Comparison of ENCODE assay signal across 10 cellular contexts in genomic region chr17:31907342-31907975, GRCh38. TPM values are rescaled to one million over a fixed set of nuclear protein-coding genes. Genes with fewer than 3 reads are reported as not detected.
A peak's percentile ranks its signal among the peaks of the same experiment; 100 is the strongest.
DNase-seq lines count a peak whose midpoint lies in the region; ATAC-seq and TF ChIP-seq lines count a peak whose summit lies in the region.
"Had no signal": no experiment of that assay in that cellular context is flagged by ENCODE, and none has a peak within 500 bp of the region (broad histone marks: within the 10 kb centered on the region; RNA-seq: fewer than 3 reads in every experiment).

No MANE protein-coding gene starts in this region.

- dilution Hi-C loops in IMR-90 (cut with HindIII; ENCODE audit: low sequenced_read_pairs, unreplicated experiment): no loop called here

- CTCF ChIA-PET in IMR-90 (lab: Yijun Ruan, JAX): interaction anchor here (0.6 kb wide), 1 partner anchor 311 kb away, joined by 3 read pairs; no protein-coding TSS in a partner anchor

- H3K14ac ChIP-seq in IMR-90 (replicated peaks; ENCODE audit: low read depth, low read length): no peak overlapping the region

- H2BK5ac ChIP-seq in IMR-90 (ENCODE audit: low read depth, low read length, poor library complexity, severe bottlenecking): no peak overlapping the region
- no peak overlapping the region for H2BK5ac ChIP-seq in mesendoderm (ENCODE audit: low read length)

- H2BK15ac ChIP-seq in IMR-90 (ENCODE audit: low read depth, low read length) (no peak overlapping the region), mesendoderm (replicated peaks; ENCODE audit: low read depth) (no peak overlapping the region)

- H3K18ac ChIP-seq in IMR-90 (ENCODE audit: low read depth, low read length) (no peak overlapping the region), mesendoderm (ENCODE audit: low read length) (no peak overlapping the region)

- H2AK5ac ChIP-seq in IMR-90 (ENCODE audit: low read depth, low read length): no peak overlapping the region
- no peak overlapping the region for H2AK5ac ChIP-seq in mesendoderm (ENCODE audit: low read length)

- no peaks in the 10 kb centered on the region for H3K9me3 ChIP-seq in IMR-90 (ENCODE audit: control insufficient read depth, insufficient read depth, low read length)
- H3K9me3 ChIP-seq: neutrophil had no signal

- H3K27me3 ChIP-seq in IMR-90 (ENCODE audit: control insufficient read depth, insufficient read depth, low read length) (no peaks in the 10 kb centered on the region; the same call in 1 of the 2 replicates), mesendoderm (ENCODE audit: insufficient read depth, low read length, poor library complexity) (no peaks in the 10 kb centered on the region)

- H3K23ac ChIP-seq in IMR-90 (ENCODE audit: low read depth, low read length) (no peak overlapping the region), mesendoderm (ENCODE audit: low read length) (no peak overlapping the region)

- no peak for TF ChIP-seq POLR2A in IMR-90 (IDR thresholded peaks at IDR 0.05; ENCODE audit: low read depth, low read length)

- H2BK20ac ChIP-seq in IMR-90 (ENCODE audit: low read depth, low read length): no peak overlapping the region

- intact Hi-C loops in IMR-90 (cut with micrococcal nuclease): no loop called here

- no peaks in the 10 kb centered on the region for H4K20me1 ChIP-seq in IMR-90 (ENCODE audit: insufficient read depth, low read length)

- TF ChIP-seq CTCF in IMR-90 (conservative IDR thresholded peaks at IDR 0.05; ENCODE audit: low read depth, low read length) (no peak), astrocyte of the cerebellum (IDR thresholded peaks at IDR 0.05; ENCODE audit: low read depth, low read length, missing control alignments) (no peak)

- no peak overlapping the region for H2AK9ac ChIP-seq in IMR-90 (replicated peaks; ENCODE audit: low read depth, low read length, poor library complexity)

- TF ChIP-seq RAD21 in IMR-90 (IDR thresholded peaks at IDR 0.05; ENCODE audit: low read length): no peak

- 17% methylated on average over 3 of the region's 7 CpGs; no CpG with 5 or more reads in 1 of the 2 experiments for WGBS in IMR-90 (ENCODE audit: extremely low coverage in 2 of 2, insufficient read length in 1 of 2), 2 experiments
- WGBS in mesendoderm (ENCODE audit: extremely low coverage, insufficient coverage, low lambda C conversion rate): no CpG with 5 or more reads among the region's 7 CpGs

- H3K4me3 ChIP-seq in IMR-90 (ENCODE audit: insufficient read depth, low read depth, low read length) (no peak overlapping the region), astrocyte of the cerebellum (ENCODE audit: low read depth, low read length) (no peak overlapping the region), mesendoderm (ENCODE audit: low read length) (no peak overlapping the region)

- no peak overlapping the region for H3K56ac ChIP-seq in IMR-90 (ENCODE audit: extremely low read depth, insufficient read depth, low read length)
- no peak overlapping the region for H3K56ac ChIP-seq in mesendoderm (ENCODE audit: low read length)

- no peak overlapping the region for H3K9ac ChIP-seq in IMR-90 (ENCODE audit: low read depth, low read length)
- H3K9ac ChIP-seq in mesendoderm (ENCODE audit: low read length): no peak overlapping the region

- in situ Hi-C loops in IMR-90 (cut with MboI; ENCODE audit: low sequenced_read_pairs): no loop called here
- in situ Hi-C loops in astrocyte of the cerebellum (cut with HindIII; ENCODE audit: low sequenced_read_pairs): no loop called here

- ATAC-seq in IMR-90 (ENCODE audit: low read depth): peak; percentile 54
- no peak for ATAC-seq in GM18858 (IDR thresholded peaks at IDR 0.05; ENCODE audit: unreplicated experiment)
- no peak for ATAC-seq in HG03432 (IDR thresholded peaks at IDR 0.05; ENCODE audit: unreplicated experiment)

- H4K8ac ChIP-seq in IMR-90 (ENCODE audit: low read depth in 2 of 2, low read length in 2 of 2): no peak overlapping the region
- H4K8ac ChIP-seq in mesendoderm (ENCODE audit: low read depth, low read length): no peak overlapping the region

- H2BK120ac ChIP-seq in IMR-90 (ENCODE audit: low read depth, low read length): no peak overlapping the region
- H2BK120ac ChIP-seq in mesendoderm (ENCODE audit: low read depth, low read length): no peak overlapping the region

- H3K4ac ChIP-seq in IMR-90 (ENCODE audit: low read depth, low read length) (no peak overlapping the region), mesendoderm (ENCODE audit: low read depth, low read length) (no peak overlapping the region)

- H4K5ac ChIP-seq in IMR-90 (ENCODE audit: low read depth, low read length) (no peak overlapping the region), mesendoderm (ENCODE audit: low read length) (no peak overlapping the region)

- no peak overlapping the region for H4K91ac ChIP-seq in IMR-90 (ENCODE audit: insufficient read depth, low read depth, low read length)

- no peaks in the 10 kb centered on the region for H3K36me3 ChIP-seq in IMR-90 (ENCODE audit: control insufficient read depth, insufficient read depth, low read length)
- H3K36me3 ChIP-seq in mesendoderm (ENCODE audit: control insufficient read depth, insufficient read depth, low read length): no peaks in the 10 kb centered on the region
- H3K36me3 ChIP-seq: neutrophil had no signal

- H3K9me1 ChIP-seq in IMR-90 (ENCODE audit: insufficient read depth, low read length): no peaks in the 10 kb centered on the region

- H3K79me1 ChIP-seq in IMR-90 (ENCODE audit: low read depth in 1 of 2, low read length in 2 of 2): no peaks in the 10 kb centered on the region
- H3K79me1 ChIP-seq in mesendoderm (ENCODE audit: low read length): no peaks in the 10 kb centered on the region

- H3K4me2 ChIP-seq in IMR-90 (ENCODE audit: low read depth, low read length) (peak overlapping the region; percentile 58), mesendoderm (ENCODE audit: low read length) (no peak overlapping the region)

- H3K79me2 ChIP-seq in mesendoderm (ENCODE audit: control insufficient read depth, insufficient read depth, low read length): no peaks in the 10 kb centered on the region

- H3K27ac ChIP-seq in IMR-90 (ENCODE audit: insufficient read depth, low read length): no peak overlapping the region
- no peak overlapping the region for H3K27ac ChIP-seq in mesendoderm (ENCODE audit: low read depth, low read length)
- H3K27ac ChIP-seq: neutrophil had no signal

- POLR2A ChIA-PET in IMR-90 (lab: Charles Lee; ENCODE audit: unreplicated experiment): no interaction called here

- BruUV-seq in IMR-90 (replicated peaks; lab: Mats Ljungman, UMichigan): no TSS peak

- DNase-seq in AG20443 (ENCODE audit: low spot score) (peak; percentile 28), IMR-90 (peak; percentile 70), astrocyte of the cerebellum (ENCODE audit: low read depth) (peak; percentile 81), mesendoderm (peak; percentile 6), NCI-H146 treated with DMSO at 0.1 percent for 48 hours (lab: John Stamatoyannopoulos, UW; ENCODE audit: unreplicated experiment) (no peak), OCI-M2 (lab: John Stamatoyannopoulos, UW; ENCODE audit: unreplicated experiment) (no peak)
- DNase-seq: glutamatergic neuron had no signal

- peaks cover 2% of the 10 kb centered on the region; the same call in 1 of the 2 replicates for H3K4me1 ChIP-seq in IMR-90 (ENCODE audit: control insufficient read depth, insufficient read depth, low read length)
- H3K4me1 ChIP-seq in mesendoderm (ENCODE audit: control insufficient read depth, low read depth, low read length): no peaks in the 10 kb centered on the region

- H2AFZ ChIP-seq in IMR-90 (replicated peaks; ENCODE audit: low read length, poor library complexity): peak overlapping the region; percentile 64

TF ChIP-seq in IMR-90, 13 proteins besides CTCF, POLR2A, EP300 and RAD21:
- TF ChIP-seq NFE2L2 (IDR thresholded peaks at IDR 0.05; ENCODE audit: low read depth, low read length) (no peak), CHD1 (IDR thresholded peaks at IDR 0.05; ENCODE audit: low read depth, low read length) (no peak), SMC3 (IDR thresholded peaks at IDR 0.05; ENCODE audit: low read depth, low read length) (no peak), CEBPB (IDR thresholded peaks at IDR 0.05; ENCODE audit: low read depth, low read length) (no peak)

RNA-seq across cellular contexts. Expression of gene UTP6, which starts 6.0 kb away (rescaled TPM):
- 29.9 and 53.3 TPM in 2 replicates for total RNA-seq in IMR-90 (2012; rRNA removed)
- 24.4 and 32.4 TPM in 2 replicates for polyA plus RNA-seq in IMR-90 (2012; rRNA removed)
- polyA plus RNA-seq in IMR-90 (2012; cell fraction: cytosol; rRNA removed): 2.2 and 4.9 TPM in 2 replicates
- 5.3 and 43.5 TPM in 2 replicates for polyA plus RNA-seq in IMR-90 (2012; cell fraction: nucleus; rRNA removed; ENCODE audit: low replicate concordance)
- 82.4 TPM for polyA plus RNA-seq in mesendoderm (2013, experiment 1 of 2)
- polyA plus RNA-seq in mesendoderm (2013, experiment 2 of 2): 81.1 TPM

RNA-seq across cellular contexts. Expression of gene SUZ12, which starts 29.3 kb away (rescaled TPM):
- 12.2 and 18.6 TPM in 2 replicates for total RNA-seq in IMR-90 (2012; rRNA removed)
- 9.9 and 12.3 TPM in 2 replicates for polyA plus RNA-seq in IMR-90 (2012; rRNA removed)
- 1.4 and 1.9 TPM in 2 replicates for polyA plus RNA-seq in IMR-90 (2012; cell fraction: cytosol; rRNA removed)
- 1.4 and 13.4 TPM in 2 replicates for polyA plus RNA-seq in IMR-90 (2012; cell fraction: nucleus; rRNA removed; ENCODE audit: low replicate concordance)
- polyA plus RNA-seq in mesendoderm (2013, experiment 1 of 2): 35.2 TPM
- 35.9 TPM for polyA plus RNA-seq in mesendoderm (2013, experiment 2 of 2)

RNA-seq across cellular contexts. Expression of gene COPRS, which starts 48.4 kb away (rescaled TPM):
- 123 and 141 TPM in 2 replicates for total RNA-seq in IMR-90 (2012; rRNA removed)
- polyA plus RNA-seq in IMR-90 (2012; rRNA removed): 95.3 and 115 TPM in 2 replicates
- polyA plus RNA-seq in IMR-90 (2012; cell fraction: cytosol; rRNA removed): 87.6 and 167 TPM in 2 replicates
- polyA plus RNA-seq in IMR-90 (2012; cell fraction: nucleus; rRNA removed; ENCODE audit: low replicate concordance): 24.9 and 50.0 TPM in 2 replicates
- 50.7 TPM for polyA plus RNA-seq in mesendoderm (2013, experiment 1 of 2)
- polyA plus RNA-seq in mesendoderm (2013, experiment 2 of 2): 49.9 TPM

Comparison
In these comparisons a context has a peak if more than half of its experiments do, and no peak if none do; other contexts are left out.
1. DNase-seq: peak in AG20443 (single experiment), IMR-90 (single experiment), astrocyte of the cerebellum (single experiment) and mesendoderm (single experiment); none in NCI-H146 treated with DMSO at 0.1 percent for 48 hours (single experiment) and OCI-M2 (single experiment).